ENCODE assay signal across 30 cellular contexts in the genomic region with DNA sequence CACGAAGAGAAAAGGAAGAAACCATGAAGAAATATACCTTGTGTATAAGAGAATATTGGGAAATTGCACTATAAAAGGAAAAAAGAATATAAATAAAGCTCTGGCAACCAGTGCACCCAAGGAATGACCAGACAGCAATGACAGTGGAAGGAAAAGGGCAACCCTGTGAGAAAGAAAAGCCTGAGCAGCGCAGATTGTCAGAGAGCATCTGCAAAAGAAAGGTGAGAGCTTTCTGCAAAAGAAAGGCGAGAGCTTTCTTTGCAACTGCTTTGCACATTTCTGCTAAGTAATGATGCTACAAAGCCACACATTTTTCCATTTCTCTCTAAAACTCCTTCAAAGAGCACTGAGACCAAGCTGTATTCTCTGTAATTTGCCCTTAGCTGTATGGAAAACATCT.
"Had no signal": no experiment of that assay in that cellular context is flagged by ENCODE, and none has a peak within 500 bp of the region (broad histone marks: within the 10 kb centered on the region; RNA-seq: fewer than 3 reads in every experiment).

No MANE protein-coding gene starts in this region.

- H3K9me3 ChIP-seq: adrenal gland, body of pancreas, gastroesophageal sphincter had no signal

- H3K36me3 ChIP-seq: adrenal gland, esophagus squamous epithelium, gastroesophageal sphincter, heart right ventricle had no signal

- FAIRE-seq: colon, endometrium, endothelial cell of umbilical vein had no signal

- H3K4me1 ChIP-seq: adrenal gland, body of pancreas, esophagus squamous epithelium, gastroesophageal sphincter, heart right ventricle had no signal

- H3K79me2 ChIP-seq: hepatocyte had no signal

- H2AFZ ChIP-seq: hepatocyte had no signal

- H3K4me3 ChIP-seq: adrenal gland, body of pancreas, esophagus squamous epithelium, gastroesophageal sphincter, heart right ventricle, hepatocyte had no signal

- H3K27ac ChIP-seq: adrenal gland, body of pancreas, epithelial cell of prostate, esophagus squamous epithelium, gastroesophageal sphincter, heart right ventricle, hepatocyte had no signal

- ATAC-seq: activated naive CD8-positive, alpha-beta T cell treated with anti-CD3 and anti-CD28 coated beads, Interleukin-2, amount 50 U/mL, for 24 hours; activated T-cell treated with anti-CD3 and anti-CD28 coated beads, Interleukin-2, amount 50 U/mL, for 4 hours; activated T-helper 17 cell treated with anti-CD3 and anti-CD28 coated beads, Interleukin-2, amount 50 U/mL, for 72 hours; body of pancreas; gastroesophageal sphincter; heart right ventricle had no signal

- H3K27me3 ChIP-seq: adrenal gland, body of pancreas, esophagus squamous epithelium, gastroesophageal sphincter, heart right ventricle, hepatocyte had no signal

- H3K4me2 ChIP-seq: hepatocyte had no signal

- DNase-seq: activated CD4-positive, alpha-beta memory T cell treated with anti-CD3 and anti-CD28 coated beads, Interleukin-2, amount 10 ng/mL, durations not matched to agents 7 days and 5 days; activated CD4-positive, alpha-beta T cell treated with anti-CD3 and anti-CD28 coated beads for 1 hour; activated CD4-positive, alpha-beta T cell treated with anti-CD3 and anti-CD28 coated beads for 4 hours; activated CD4-positive, alpha-beta T cell treated with anti-CD3 and anti-CD28 coated beads, Interleukin-2, amount 10 ng/mL, durations not matched to agents 7 days and 5 days; activated CD4-positive, alpha-beta T cell treated with anti-CD3 and anti-CD28 coated beads, Interleukin-2, amount 50 U/mL, for 4 hours; activated CD8-positive, alpha-beta memory T cell treated with anti-CD3 and anti-CD28 coated beads for 24 hours; activated effector memory CD4-positive, alpha-beta T cell treated with Interleukin-2 at 50 U/mL for 16 hours; activated gamma-delta T cell treated with Interleukin-2 at 50 U/mL for 16 hours; activated naive CD4-positive, alpha-beta T cell treated with Interleukin-2 at 50 U/mL for 16 hours; activated naive CD8-positive, alpha-beta T cell treated with anti-CD3 and anti-CD28 coated beads for 36 hours; activated naive CD8-positive, alpha-beta T cell treated with anti-CD3 and anti-CD28 coated beads, Interleukin-2, amount 50 U/mL, for 24 hours; activated T-cell treated with anti-CD3 and anti-CD28 coated beads, Interleukin-2, amount 50 U/mL, for 4 hours; adrenal gland; amygdala; aorta; body of pancreas; caudate nucleus; cortex of kidney; effector CD8-positive, alpha-beta T cell; esophagus squamous epithelium; foreskin melanocyte; heart right ventricle; T-helper 2 cell had no signal
